In genomic region chr4:11470709-11471441, GRCh38 we compare ENCODE assay signal across 8 cellular contexts. TPM values are rescaled to one million over a fixed set of nuclear protein-coding genes. Genes with fewer than 3 reads are reported as not detected.
DNase-seq lines count a peak whose midpoint lies in the region; ATAC-seq and TF ChIP-seq lines count a peak whose summit lies in the region.

No MANE protein-coding gene starts in this region.

- no peak overlapping the region for H3K23ac ChIP-seq in neuronal stem cell (ENCODE audit: low read depth, low read length, poor library complexity)

- H3K9ac ChIP-seq in Loucy (ENCODE audit: low read depth, low read length, poor library complexity, severe bottlenecking): no peak overlapping the region
- no peak overlapping the region for H3K9ac ChIP-seq in neuronal stem cell (ENCODE audit: low read depth, low read length, poor library complexity)

- peaks cover 17% of the 10 kb centered on the region for H3K4me1 ChIP-seq in Loucy (ENCODE audit: insufficient read depth, low read length, poor library complexity, severe bottlenecking)
- H3K4me1 ChIP-seq in esophagus squamous epithelium: peaks cover 7 to 22% (median 10%) of the 10 kb centered on the region in 3 donors
- no peaks in the 10 kb centered on the region for H3K4me1 ChIP-seq in neuronal stem cell (ENCODE audit: control insufficient read depth in 2 of 2, insufficient read depth in 1 of 2, low read depth in 1 of 2, low read length in 2 of 2)

- no peak overlapping the region for H4K91ac ChIP-seq in neuronal stem cell (ENCODE audit: low read depth, low read length, poor library complexity)

- no peaks in the 10 kb centered on the region for H3K9me2 ChIP-seq in Loucy (replicated peaks; ENCODE audit: low read depth, low read length)

- H3K79me2 ChIP-seq in Loucy (ENCODE audit: insufficient read depth, low read length): no peaks in the 10 kb centered on the region

- intact Hi-C loops in esophagus squamous epithelium (cut with DNase I): no loop called here

- H2BK15ac ChIP-seq in neuronal stem cell (ENCODE audit: low read length): no peak overlapping the region

- H3K36me3 ChIP-seq in Loucy (ENCODE audit: insufficient read depth, low read length) (no peaks in the 10 kb centered on the region), esophagus squamous epithelium (no peaks in the 10 kb centered on the region), neuronal stem cell (replicated peaks in 1 of 2; ENCODE audit: control insufficient read depth in 2 of 2, insufficient read depth in 2 of 2, low read length in 2 of 2) (no peaks in the 10 kb centered on the region), WERI-Rb-1 (no peaks in the 10 kb centered on the region)

- TF ChIP-seq CTCF in Loucy (conservative IDR thresholded peaks at IDR 0.05; ENCODE audit: low read length): no peak
- no peak for TF ChIP-seq CTCF in esophagus squamous epithelium (IDR thresholded peaks at IDR 0.05)
- no peak for TF ChIP-seq CTCF in WERI-Rb-1 (IDR thresholded peaks at IDR 0.05; ENCODE audit: low read depth, low read length)

- H3K27me3 ChIP-seq in Loucy (ENCODE audit: insufficient read depth, low read length, poor library complexity, severe bottlenecking) (no peaks in the 10 kb centered on the region), esophagus squamous epithelium (no peaks in the 10 kb centered on the region), neuronal stem cell (ENCODE audit: control insufficient read depth in 3 of 3, insufficient read depth in 3 of 3, low read depth in 1 of 3, low read length in 3 of 3) (no peaks in the 10 kb centered on the region), WERI-Rb-1 (ENCODE audit: insufficient read depth, low read depth, severe bottlenecking) (no peaks in the 10 kb centered on the region)

- DNase-seq in esophagus squamous epithelium (lab: John Stamatoyannopoulos, UW) (no peak), NCI-H446 (lab: John Stamatoyannopoulos, UW) (no peak), hippocampal formation (lab: John Stamatoyannopoulos, UW) (no peak), neuronal stem cell (ENCODE audit: low spot score) (no peak), WERI-Rb-1 (no peak)

- 18 to 48% methylated on average over 5 to 7 of the region's 7 CpGs for WGBS in esophagus squamous epithelium, 2 donors
- no CpG with 5 or more reads among the region's 7 CpGs for WGBS in neuronal stem cell (ENCODE audit: extremely low coverage in 2 of 2, insufficient read length in 2 of 2, insufficient replicate concordance in 1 of 2), 2 donors

- H3K79me1 ChIP-seq in neuronal stem cell (ENCODE audit: low read depth, low read length): no peaks in the 10 kb centered on the region

- H4K8ac ChIP-seq in neuronal stem cell (ENCODE audit: low read depth, low read length): no peak overlapping the region

- H3F3A ChIP-seq in Loucy (ENCODE audit: low read depth): no peaks in the 10 kb centered on the region

- no peak overlapping the region for H2AK5ac ChIP-seq in neuronal stem cell (ENCODE audit: low read depth, low read length)

- H2BK5ac ChIP-seq in neuronal stem cell (ENCODE audit: low read length): no peak overlapping the region

- H2AFZ ChIP-seq in Loucy (ENCODE audit: low read length): no peak overlapping the region
- no peak overlapping the region for H2AFZ ChIP-seq in neuronal stem cell (ENCODE audit: low read length)

- H3K9me3 ChIP-seq in Loucy (ENCODE audit: insufficient read depth, low read depth, low read length): no peaks in the 10 kb centered on the region
- H3K9me3 ChIP-seq in esophagus squamous epithelium: no peaks in the 10 kb centered on the region
- no peaks in the 10 kb centered on the region for H3K9me3 ChIP-seq in neuronal stem cell (replicated peaks in 1 of 2; ENCODE audit: control insufficient read depth in 2 of 2, insufficient read depth in 1 of 2, low read depth in 1 of 2, low read length in 2 of 2)
- H3K9me3 ChIP-seq in WERI-Rb-1 (ENCODE audit: severe bottlenecking): no peaks in the 10 kb centered on the region

- H4K20me1 ChIP-seq in Loucy (ENCODE audit: insufficient read depth, low read length, poor library complexity, severe bottlenecking): no peaks in the 10 kb centered on the region

- no peak overlapping the region for H3K14ac ChIP-seq in neuronal stem cell (ENCODE audit: low read length)

- no peak for TF ChIP-seq POLR2A in esophagus squamous epithelium (IDR thresholded peaks at IDR 0.05)

- no peak overlapping the region for H3K18ac ChIP-seq in neuronal stem cell (ENCODE audit: low read length)

- no peak overlapping the region for H2BK12ac ChIP-seq in neuronal stem cell (ENCODE audit: low read length)

- no peak overlapping the region for H3K4ac ChIP-seq in neuronal stem cell (ENCODE audit: low read length)

- H3K27ac ChIP-seq in esophagus squamous epithelium (peak overlapping the region; percentile 39 to 73 (median 66)), neuronal stem cell (replicated peaks; ENCODE audit: low read length) (no peak overlapping the region), WERI-Rb-1 (no peak overlapping the region)

- peak overlapping the region; percentile 58 for H3K4me2 ChIP-seq in Loucy (ENCODE audit: low read depth, low read length, poor library complexity, severe bottlenecking)
- H3K4me2 ChIP-seq in neuronal stem cell (ENCODE audit: insufficient read depth, low read length, poor library complexity, severe bottlenecking): no peak overlapping the region

- H3K4me3 ChIP-seq in Loucy (ENCODE audit: low read length, poor library complexity, severe bottlenecking) (no peak overlapping the region), esophagus squamous epithelium (no peak overlapping the region), neuronal stem cell (ENCODE audit: low read length in 2 of 2) (no peak overlapping the region), WERI-Rb-1 (ENCODE audit: low read depth, low read length) (no peak overlapping the region)

- ATAC-seq in GM18858 (IDR thresholded peaks at IDR 0.05; ENCODE audit: unreplicated experiment) (peak; percentile 12), GM21737 (IDR thresholded peaks at IDR 0.05; ENCODE audit: unreplicated experiment) (peak; percentile 15)

- H2BK120ac ChIP-seq in neuronal stem cell (ENCODE audit: low read depth, low read length): no peak overlapping the region

RNA-seq across cellular contexts. Expression of gene HS3ST1, which starts 42.2 kb away (rescaled TPM):
- total RNA-seq in esophagus squamous epithelium: 10 to 100 TPM in 2 of 4 donors, 1 to 10 TPM in 2; 4.8 to 27.0 (median 9.6) TPM
- polyA plus RNA-seq in neuronal stem cell (2013, experiment 1 of 2): 0.01 TPM
- 0.01 TPM for polyA plus RNA-seq in neuronal stem cell (2013, experiment 2 of 2)

Comparison
In these comparisons a context has a peak if more than half of its experiments do, and no peak if none do; other contexts are left out.
1. H3K27ac ChIP-seq: peak in esophagus squamous epithelium (4 of 4); none in neuronal stem cell (single experiment) and WERI-Rb-1 (single experiment).